ENCODE assay signal across 1 cellular context in genomic region chr14:45144658-45145057, GRCh38.
A peak's percentile ranks its signal among the peaks of the same experiment; 100 is the strongest.
TF ChIP-seq lines count a peak whose summit lies in the region.

No MANE protein-coding gene starts in this region.

TF ChIP-seq in GM12878, 131 proteins besides CTCF, POLR2A, EP300 and RAD21:
- TF ChIP-seq ZNF592 (IDR thresholded peaks at IDR 0.05) (no peak), SKIL (IDR thresholded peaks at IDR 0.05; ENCODE audit: low read depth, poor library complexity, severe bottlenecking) (peak; percentile 14)
